ENCODE assay signal across 1 cellular context in genomic region chr11:19374189-19374588, GRCh38.
TF ChIP-seq lines count a peak whose summit lies in the region.

No MANE protein-coding gene starts in this region.

TF ChIP-seq in GM12878, 131 proteins besides CTCF, POLR2A, EP300 and RAD21 (continued from another document):
- no peak for TF ChIP-seq MYB (IDR thresholded peaks at IDR 0.05; ENCODE audit: borderline replicate concordance, low read depth, low read length)
- no peak for TF ChIP-seq YY1 (IDR thresholded peaks at IDR 0.05; ENCODE audit: low read depth, low read length)
- TF ChIP-seq, protein P1, sequence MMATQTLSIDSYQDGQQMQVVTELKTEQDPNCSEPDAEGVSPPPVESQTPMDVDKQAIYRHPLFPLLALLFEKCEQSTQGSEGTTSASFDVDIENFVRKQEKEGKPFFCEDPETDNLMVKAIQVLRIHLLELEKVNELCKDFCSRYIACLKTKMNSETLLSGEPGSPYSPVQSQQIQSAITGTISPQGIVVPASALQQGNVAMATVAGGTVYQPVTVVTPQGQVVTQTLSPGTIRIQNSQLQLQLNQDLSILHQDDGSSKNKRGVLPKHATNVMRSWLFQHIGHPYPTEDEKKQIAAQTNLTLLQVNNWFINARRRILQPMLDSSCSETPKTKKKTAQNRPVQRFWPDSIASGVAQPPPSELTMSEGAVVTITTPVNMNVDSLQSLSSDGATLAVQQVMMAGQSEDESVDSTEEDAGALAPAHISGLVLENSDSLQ (IDR thresholded peaks at IDR 0.05) = no peak
- no peak for TF ChIP-seq RAD51 (IDR thresholded peaks at IDR 0.05)
- TF ChIP-seq STAT3 (IDR thresholded peaks at IDR 0.05; ENCODE audit: low read depth, low read length) = no peak
- no peak for TF ChIP-seq CREM (IDR thresholded peaks at IDR 0.05; ENCODE audit: low read depth)
- no peak for TF ChIP-seq EED (IDR thresholded peaks at IDR 0.05; ENCODE audit: low read depth)
- TF ChIP-seq NRF1 (conservative IDR thresholded peaks at IDR 0.05; ENCODE audit: low read depth, low read length) = no peak
- TF ChIP-seq, protein P2, sequence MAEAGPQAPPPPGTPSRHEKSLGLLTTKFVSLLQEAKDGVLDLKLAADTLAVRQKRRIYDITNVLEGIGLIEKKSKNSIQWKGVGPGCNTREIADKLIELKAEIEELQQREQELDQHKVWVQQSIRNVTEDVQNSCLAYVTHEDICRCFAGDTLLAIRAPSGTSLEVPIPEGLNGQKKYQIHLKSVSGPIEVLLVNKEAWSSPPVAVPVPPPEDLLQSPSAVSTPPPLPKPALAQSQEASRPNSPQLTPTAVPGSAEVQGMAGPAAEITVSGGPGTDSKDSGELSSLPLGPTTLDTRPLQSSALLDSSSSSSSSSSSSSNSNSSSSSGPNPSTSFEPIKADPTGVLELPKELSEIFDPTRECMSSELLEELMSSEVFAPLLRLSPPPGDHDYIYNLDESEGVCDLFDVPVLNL (IDR thresholded peaks at IDR 0.05; ENCODE audit: low read depth, low read length) = no peak
